In genomic region chr14:55898938-55899337, GRCh38 we compare ENCODE assay signal across 20 cellular contexts.
"Had no signal": no experiment of that assay in that cellular context is flagged by ENCODE, and none has a peak within 500 bp of the region (broad histone marks: within the 10 kb centered on the region; RNA-seq: fewer than 3 reads in every experiment).

No MANE protein-coding gene starts in this region.

- H3K9me3 ChIP-seq: SJSA1 had no signal

- H3K4me1 ChIP-seq: SJSA1 had no signal

- DNase-seq: Kasumi-1, MM.1S, NCI-H1092 treated with DMSO at 0.1 percent for 48 hours, NCI-H1436, NCI-H187, NCI-H2029, NCI-H2081 treated with DMSO at 0.1 percent for 48 hours, NCI-H2171, NCI-H226, NCI-H446, NCI-H510A, NCI-H69, NCI-H774, SIG-M5 had no signal

- H3K27me3 ChIP-seq: SJSA1 had no signal

- ATAC-seq: K562, Panc1 had no signal

- H3K27ac ChIP-seq: KMS-11, RWPE1, SJSA1, SK-N-MC had no signal

- H3K4me3 ChIP-seq: K562, SJSA1, SK-N-MC had no signal

- H3K36me3 ChIP-seq: SJSA1 had no signal
